ENCODE assay signal across 10 cellular contexts in the genomic region with DNA sequence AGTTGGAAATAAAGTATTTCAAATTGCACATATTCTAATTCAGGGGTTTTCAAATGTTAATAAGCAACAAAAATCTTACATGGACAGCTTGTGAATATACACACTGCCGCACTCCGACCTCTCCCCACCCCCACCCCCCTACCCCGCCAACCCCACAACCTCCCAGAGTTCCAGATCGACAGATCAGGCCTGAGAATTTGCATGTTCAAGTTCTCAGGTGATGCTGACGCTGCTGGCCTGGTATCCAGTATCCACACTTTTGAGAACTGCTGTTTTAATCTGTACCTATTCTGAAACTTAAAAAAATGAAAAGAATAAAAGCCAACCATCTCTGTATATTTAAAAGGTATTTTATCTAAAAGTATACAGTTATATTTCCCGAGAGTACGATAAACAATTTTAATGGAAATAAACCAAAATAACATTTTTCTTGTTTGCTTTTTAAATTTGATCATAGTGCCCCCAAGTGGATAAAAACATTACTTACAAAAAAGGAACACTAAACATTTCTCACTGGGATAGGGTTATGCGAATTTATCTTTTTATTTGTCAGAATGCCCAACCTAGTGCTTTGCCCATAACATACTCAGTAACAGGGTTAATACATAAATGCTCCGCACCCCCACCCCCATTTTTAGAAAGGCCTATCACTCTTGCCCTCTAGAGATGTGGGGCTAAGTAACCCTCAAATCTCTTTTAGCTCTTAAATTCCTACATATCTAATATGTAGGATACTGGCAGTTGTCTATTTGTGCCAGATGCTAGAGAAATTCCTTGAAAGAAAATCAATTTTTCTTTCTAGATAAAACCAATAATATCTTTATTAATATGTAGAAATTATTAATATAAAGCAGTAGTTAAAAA.
DNase-seq lines count a peak whose midpoint lies in the region; ATAC-seq and TF ChIP-seq lines count a peak whose summit lies in the region.
"Had no signal": no experiment of that assay in that cellular context is flagged by ENCODE, and none has a peak within 500 bp of the region (broad histone marks: within the 10 kb centered on the region; RNA-seq: fewer than 3 reads in every experiment).

No MANE protein-coding gene starts in this region.

- peak; percentile 3 for DNase-seq in NCI-H510A treated with DMSO at 0.1 percent for 48 hours (lab: John Stamatoyannopoulos, UW)
- no peak for DNase-seq in NCI-H510A (lab: John Stamatoyannopoulos, UW)
- peak; percentile 33 for DNase-seq in NCI-H1694 treated with DMSO at 0.1 percent for 48 hours (lab: John Stamatoyannopoulos, UW)
- peak; percentile 13 for DNase-seq in epithelial cell of esophagus (ENCODE audit: low read depth)
- DNase-seq in retinal pigment epithelial cell (ENCODE audit: low read depth), result no peak
- DNase-seq in D341Med (ENCODE audit: low spot score), result no peak
- DNase-seq in stimulated activated naive CD8-positive, alpha-beta T cell treated with anti-CD3 and anti-CD28 coated beads, Interleukin-15, Interleukin-2, amounts not matched to agents 100 U/mL and 50 U/mL, for 24 hours, result no peak
- DNase-seq in Ammon's horn (ENCODE audit: low spot score), result no peak
- DNase-seq: CD8-positive, alpha-beta T cell had no signal

- ATAC-seq in stimulated activated naive CD8-positive, alpha-beta T cell treated with anti-CD3 and anti-CD28 coated beads, Interleukin-15, Interleukin-2, amounts not matched to agents 100 U/mL and 50 U/mL, for 24 hours, result no peak
- ATAC-seq: CD8-positive, alpha-beta T cell had no signal

- no peak overlapping the region for H3K4me3 ChIP-seq in epithelial cell of esophagus (ENCODE audit: low read length)
- no peak overlapping the region for H3K4me3 ChIP-seq in retinal pigment epithelial cell (ENCODE audit: low read length)
- H3K4me3 ChIP-seq: lung had no signal

- TF ChIP-seq CTCF in epithelial cell of esophagus (IDR thresholded peaks at IDR 0.05; ENCODE audit: insufficient read depth, low read depth, low read length, missing control alignments) (peak; percentile 31), retinal pigment epithelial cell (conservative IDR thresholded peaks at IDR 0.05; ENCODE audit: low read depth, low read length) (peak; percentile 30)

Comparison
In these comparisons a context has a peak if more than half of its experiments do, and no peak if none do; other contexts are left out.
1. DNase-seq: peak in NCI-H510A treated with DMSO at 0.1 percent for 48 hours (single experiment), NCI-H1694 treated with DMSO at 0.1 percent for 48 hours (single experiment) and epithelial cell of esophagus (single experiment); none in NCI-H510A (single experiment), retinal pigment epithelial cell (single experiment), D341Med (single experiment), stimulated activated naive CD8-positive, alpha-beta T cell treated with anti-CD3 and anti-CD28 coated beads, Interleukin-15, Interleukin-2, amounts not matched to agents 100 U/mL and 50 U/mL, for 24 hours (single experiment) and Ammon's horn (single experiment).